30 cellular contexts compared by ENCODE assay signal in the genomic region with DNA sequence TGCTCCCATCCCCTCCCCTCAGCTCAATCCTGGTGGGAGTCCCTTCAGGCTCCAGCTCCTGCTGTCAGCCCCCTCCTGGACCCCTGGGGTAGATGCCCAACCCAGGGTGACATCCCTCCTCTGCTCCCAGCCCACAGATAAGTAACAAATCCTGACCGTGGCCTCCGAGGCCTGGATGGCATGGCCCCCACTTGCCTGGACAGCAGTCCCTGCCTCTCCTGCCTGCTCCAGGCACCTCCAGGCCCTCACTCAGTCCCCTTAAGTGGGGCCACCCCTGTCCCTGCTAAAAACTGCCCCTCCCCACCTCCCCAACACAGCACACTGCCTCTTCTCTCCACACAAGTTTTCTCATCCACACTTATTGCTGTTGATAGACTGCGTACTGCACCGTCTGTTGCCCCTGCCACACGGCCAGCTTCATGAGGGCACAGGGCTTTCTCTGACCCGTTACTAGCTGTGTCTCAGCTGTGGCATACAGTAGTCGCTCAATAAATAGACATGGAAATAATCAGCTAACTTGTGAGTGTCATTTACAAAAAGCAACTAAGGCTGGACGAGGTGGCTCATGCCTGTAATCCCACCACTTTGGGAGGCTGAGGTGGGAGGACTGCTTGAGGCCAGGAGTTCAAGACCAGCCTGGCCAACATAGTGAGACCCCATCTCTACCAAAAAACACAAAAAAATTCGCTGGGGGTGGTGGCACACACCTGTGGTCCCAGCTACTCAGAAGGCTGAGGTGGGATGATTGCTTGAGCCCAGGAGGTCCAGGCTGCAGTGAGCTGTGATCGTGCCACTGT. TPM values are rescaled to one million over a fixed set of nuclear protein-coding genes. Genes with fewer than 3 reads are reported as not detected.
"Had no signal": no experiment of that assay in that cellular context is flagged by ENCODE, and none has a peak within 500 bp of the region (broad histone marks: within the 10 kb centered on the region; RNA-seq: fewer than 3 reads in every experiment).

No MANE protein-coding gene starts in this region.

- DNase-seq: activated CD4-positive, alpha-beta T cell treated with anti-CD3 and anti-CD28 coated beads, Interleukin-2, amount 10 ng/mL, durations not matched to agents 24 days and 14 days; activated CD4-positive, alpha-beta T cell treated with anti-CD3 and anti-CD28 coated beads, Interleukin-2, amount 50 U/mL, for 4 hours; activated CD8-positive, alpha-beta T cell treated with anti-CD3 and anti-CD28 coated beads for 36 hours; activated effector memory CD4-positive, alpha-beta T cell treated with anti-CD3 and anti-CD28 coated beads, Interleukin-2, amount 50 U/mL, for 16 hours; activated naive CD4-positive, alpha-beta T cell; activated naive CD4-positive, alpha-beta T cell treated with anti-CD3 and anti-CD28 coated beads, Interleukin-2, amount 50 U/mL, for 16 hours; activated naive CD8-positive, alpha-beta T cell treated with anti-CD3 and anti-CD28 coated beads for 36 hours; activated T-cell treated with anti-CD3 and anti-CD28 coated beads, Interleukin-2, amount 50 U/mL, for 1 hour; activated T-cell treated with anti-CD3 and anti-CD28 coated beads, Interleukin-2, amount 50 U/mL, for 72 hours; amniotic stem cell; aorta; NCI-H1105; NCI-H1417 treated with DMSO at 0.1 percent for 48 hours; NCI-H187 treated with DMSO at 0.1 percent for 48 hours; NCI-H2081 treated with DMSO at 0.1 percent for 48 hours; NCI-H510A; NCI-H526; NCI-H748 treated with DMSO at 0.1 percent for 48 hours; NK-92 treated with Interleukin-12 subunit alpha and Interleukin-12 subunit beta, amount 100 ng/mL, for 24 hours; PC-3; SIG-M5; T-cell; T-helper 17 cell; WERI-Rb-1 had no signal

- FAIRE-seq: RCC 7860 had no signal

- H3K27ac Mint-ChIP-seq: activated CD4-positive, alpha-beta T cell treated with anti-CD3 and anti-CD28 coated beads, Interleukin-2, amount 10 ng/mL, durations not matched to agents 24 days and 14 days; activated CD8-positive, alpha-beta T cell treated with anti-CD3 and anti-CD28 coated beads for 36 hours; activated naive CD8-positive, alpha-beta T cell treated with anti-CD3 and anti-CD28 coated beads for 36 hours; activated T-cell treated with anti-CD3 and anti-CD28 coated beads, Interleukin-2, amount 50 U/mL, for 72 hours; activated T-helper 17 cell treated with anti-CD3 and anti-CD28 coated beads, Interleukin-2, amount 50 U/mL, for 72 hours; T-cell; T-helper 17 cell had no signal

- H3K27ac ChIP-seq: cardiac muscle cell, RWPE1, WERI-Rb-1 had no signal

- H3K4me1 Mint-ChIP-seq: activated CD4-positive, alpha-beta T cell treated with anti-CD3 and anti-CD28 coated beads, Interleukin-2, amount 10 ng/mL, durations not matched to agents 24 days and 14 days; activated naive CD8-positive, alpha-beta T cell treated with anti-CD3 and anti-CD28 coated beads for 36 hours; activated T-helper 17 cell treated with anti-CD3 and anti-CD28 coated beads, Interleukin-2, amount 50 U/mL, for 72 hours; T-cell had no signal

- H3K4me3 Mint-ChIP-seq: activated CD4-positive, alpha-beta T cell treated with anti-CD3 and anti-CD28 coated beads, Interleukin-2, amount 10 ng/mL, durations not matched to agents 24 days and 14 days; activated CD8-positive, alpha-beta T cell treated with anti-CD3 and anti-CD28 coated beads for 36 hours; activated naive CD8-positive, alpha-beta T cell treated with anti-CD3 and anti-CD28 coated beads for 36 hours; activated T-cell treated with anti-CD3 and anti-CD28 coated beads, Interleukin-2, amount 50 U/mL, for 72 hours; activated T-helper 17 cell treated with anti-CD3 and anti-CD28 coated beads, Interleukin-2, amount 50 U/mL, for 72 hours; T-cell; T-helper 17 cell had no signal

- ATAC-seq: activated CD8-positive, alpha-beta T cell treated with anti-CD3 and anti-CD28 coated beads for 36 hours; activated T-cell treated with anti-CD3 and anti-CD28 coated beads, Interleukin-2, amount 50 U/mL, for 72 hours; activated T-helper 17 cell treated with anti-CD3 and anti-CD28 coated beads, Interleukin-2, amount 50 U/mL, for 72 hours; PC-3; Right ventricle myocardium inferior; SK-N-SH treated with all-trans-retinoic acid at 6 μM for 48 hours; T-cell; T-helper 17 cell had no signal

- H3K36me3 ChIP-seq: cardiac muscle cell had no signal

- H3K27me3 ChIP-seq: cardiac muscle cell had no signal

- H3K36me3 Mint-ChIP-seq: activated naive CD8-positive, alpha-beta T cell treated with anti-CD3 and anti-CD28 coated beads for 36 hours; T-cell had no signal

- H3K9me3 Mint-ChIP-seq: activated CD4-positive, alpha-beta T cell treated with anti-CD3 and anti-CD28 coated beads, Interleukin-2, amount 10 ng/mL, durations not matched to agents 24 days and 14 days; activated CD8-positive, alpha-beta T cell treated with anti-CD3 and anti-CD28 coated beads for 36 hours; activated naive CD8-positive, alpha-beta T cell treated with anti-CD3 and anti-CD28 coated beads for 36 hours; activated T-cell treated with anti-CD3 and anti-CD28 coated beads, Interleukin-2, amount 50 U/mL, for 72 hours; activated T-helper 17 cell treated with anti-CD3 and anti-CD28 coated beads, Interleukin-2, amount 50 U/mL, for 72 hours; T-cell had no signal

- H3K4me3 ChIP-seq: cardiac muscle cell had no signal

RNA-seq across cellular contexts. Expression of a gene that starts 5.8 kb away (rescaled TPM):
- total RNA-seq: activated T-cell treated with anti-CD3 and anti-CD28 coated beads, Interleukin-2, amount 50 U/mL, for 72 hours; activated T-helper 17 cell treated with anti-CD3 and anti-CD28 coated beads, Interleukin-2, amount 50 U/mL, for 72 hours; T-helper 17 cell had no signal

RNA-seq across cellular contexts. Expression of a gene that starts 50.9 kb away (rescaled TPM):
- total RNA-seq: activated naive CD8-positive, alpha-beta T cell treated with anti-CD3 and anti-CD28 coated beads for 36 hours had no signal
